Comparison of ENCODE assay signal across 8 cellular contexts in genomic region chr12:93677195-93678064, GRCh38. TPM values are rescaled to one million over a fixed set of nuclear protein-coding genes. Genes with fewer than 3 reads are reported as not detected.
DNase-seq lines count a peak whose midpoint lies in the region; ATAC-seq and TF ChIP-seq lines count a peak whose summit lies in the region.

CRADD (plus strand) TSS chr12:93677375.

- POLR2A ChIA-PET in PC-3 (lab: Charles Lee; ENCODE audit: unreplicated experiment), result interaction anchor here (0.6 kb wide), 1 partner anchor 203 kb away, joined by 3 read pairs; no protein-coding TSS in a partner anchor

- H3K9ac ChIP-seq in PC-3 (ENCODE audit: low read length), result peak within 1 kb of the TSS; percentile 96

- H3K9me3 ChIP-seq in PC-3 (ENCODE audit: low read length), result no peaks in the 10 kb centered on the region

- H4K20me1 ChIP-seq in PC-3 (ENCODE audit: low read length), result no peaks in the 10 kb centered on the region

- TF ChIP-seq EP300 in Ishikawa (IDR thresholded peaks at IDR 0.05; ENCODE audit: borderline replicate concordance), result no peak; the same call in 1 of the 2 replicates

- TF ChIP-seq CTCF in PC-3 (conservative IDR thresholded peaks at IDR 0.05; ENCODE audit: low read depth, low read length) (no peak), epithelial cell of proximal tubule (conservative IDR thresholded peaks at IDR 0.05; ENCODE audit: low read depth, low read length) (no peak)

- CTCF ChIA-PET in PC-3 (lab: Charles Lee), result no interaction called here

- peak within 1 kb of the TSS; percentile 97 for H2AFZ ChIP-seq in PC-3 (ENCODE audit: low read length)

- peak; percentile 89 for ATAC-seq in GM21576 (IDR thresholded peaks at IDR 0.05; ENCODE audit: unreplicated experiment)
- peak; percentile 90 for ATAC-seq in PC-3

- H3K4me3 ChIP-seq in PC-3 (ENCODE audit: low read length), result peak within 1 kb of the TSS; percentile 88
- peak within 1 kb of the TSS; percentile 76 for H3K4me3 ChIP-seq in epithelial cell of proximal tubule (ENCODE audit: low read depth, low read length)

- H3F3A ChIP-seq in PC-3 (ENCODE audit: low read length, unreplicated experiment), result no peaks in the 10 kb centered on the region

- DNase-seq in DMS153 (lab: John Stamatoyannopoulos, UW), result peak; percentile 92
- peak; percentile 95 for DNase-seq in PC-3
- peak; percentile 83 for DNase-seq in activated T-cell treated with anti-CD3 and anti-CD28 coated beads, Interleukin-2, amount 50 U/mL, for 1 hour
- DNase-seq in epithelial cell of proximal tubule (ENCODE audit: low read depth), result peak; percentile 96
- peak; percentile 92 for DNase-seq in mucosa of gallbladder (ENCODE audit: low spot score)
- DNase-seq in stimulated activated CD8-positive, alpha-beta memory T cell treated with anti-CD3 and anti-CD28 coated beads, Interleukin-4, amount 100 ng/mL, for 4 hours (ENCODE audit: low read depth in 2 of 2, low spot score in 1 of 2), result peak; percentile 49 to 71

- peaks cover 5% of the 10 kb centered on the region; the same call in 1 of the 2 replicates for H3K79me2 ChIP-seq in PC-3 (ENCODE audit: low read length)

- peak within 1 kb of the TSS; percentile 94 for H3K27ac ChIP-seq in PC-3 (ENCODE audit: low read length)

- no peaks in the 10 kb centered on the region for H3K36me3 ChIP-seq in PC-3 (ENCODE audit: low read depth, low read length)

- intact Hi-C loops in PC-3 (cut with micrococcal nuclease), result loop anchor here (1.0 to 10.0 kb wide), 4 partner anchors 53 to 425 kb away; no protein-coding TSS in a partner anchor

- TF ChIP-seq RAD21 in Ishikawa (IDR thresholded peaks at IDR 0.05; ENCODE audit: low read depth), result no peak

- peaks cover 15% of the 10 kb centered on the region for H3K4me1 ChIP-seq in PC-3 (ENCODE audit: insufficient read depth, low read length)

- BruUV-seq in PC-3 (replicated peaks; lab: Mats Ljungman, UMichigan), result TSS peak; percentile 91

- H3K9me2 ChIP-seq in PC-3 (replicated peaks; ENCODE audit: low read length), result peaks cover 4% of the 10 kb centered on the region; the same call in 1 of the 2 replicates

- H3K4me2 ChIP-seq in PC-3 (ENCODE audit: low read length), result peak within 1 kb of the TSS; percentile 94

- no peaks in the 10 kb centered on the region for H3K27me3 ChIP-seq in PC-3 (ENCODE audit: low read length)

TF ChIP-seq in Ishikawa, 13 proteins besides CTCF, POLR2A, EP300 and RAD21:
- no peak for TF ChIP-seq NFIC (IDR thresholded peaks at IDR 0.05)
- peak; percentile 59; the same call in 1 of the 2 replicates for TF ChIP-seq CREB1 (IDR thresholded peaks at IDR 0.05; ENCODE audit: low read depth)
- TF ChIP-seq EGR1 (IDR thresholded peaks at IDR 0.05), result peak; percentile 99
- TF ChIP-seq, protein P1, sequence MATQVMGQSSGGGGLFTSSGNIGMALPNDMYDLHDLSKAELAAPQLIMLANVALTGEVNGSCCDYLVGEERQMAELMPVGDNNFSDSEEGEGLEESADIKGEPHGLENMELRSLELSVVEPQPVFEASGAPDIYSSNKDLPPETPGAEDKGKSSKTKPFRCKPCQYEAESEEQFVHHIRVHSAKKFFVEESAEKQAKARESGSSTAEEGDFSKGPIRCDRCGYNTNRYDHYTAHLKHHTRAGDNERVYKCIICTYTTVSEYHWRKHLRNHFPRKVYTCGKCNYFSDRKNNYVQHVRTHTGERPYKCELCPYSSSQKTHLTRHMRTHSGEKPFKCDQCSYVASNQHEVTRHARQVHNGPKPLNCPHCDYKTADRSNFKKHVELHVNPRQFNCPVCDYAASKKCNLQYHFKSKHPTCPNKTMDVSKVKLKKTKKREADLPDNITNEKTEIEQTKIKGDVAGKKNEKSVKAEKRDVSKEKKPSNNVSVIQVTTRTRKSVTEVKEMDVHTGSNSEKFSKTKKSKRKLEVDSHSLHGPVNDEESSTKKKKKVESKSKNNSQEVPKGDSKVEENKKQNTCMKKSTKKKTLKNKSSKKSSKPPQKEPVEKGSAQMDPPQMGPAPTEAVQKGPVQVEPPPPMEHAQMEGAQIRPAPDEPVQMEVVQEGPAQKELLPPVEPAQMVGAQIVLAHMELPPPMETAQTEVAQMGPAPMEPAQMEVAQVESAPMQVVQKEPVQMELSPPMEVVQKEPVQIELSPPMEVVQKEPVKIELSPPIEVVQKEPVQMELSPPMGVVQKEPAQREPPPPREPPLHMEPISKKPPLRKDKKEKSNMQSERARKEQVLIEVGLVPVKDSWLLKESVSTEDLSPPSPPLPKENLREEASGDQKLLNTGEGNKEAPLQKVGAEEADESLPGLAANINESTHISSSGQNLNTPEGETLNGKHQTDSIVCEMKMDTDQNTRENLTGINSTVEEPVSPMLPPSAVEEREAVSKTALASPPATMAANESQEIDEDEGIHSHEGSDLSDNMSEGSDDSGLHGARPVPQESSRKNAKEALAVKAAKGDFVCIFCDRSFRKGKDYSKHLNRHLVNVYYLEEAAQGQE (IDR thresholded peaks at IDR 0.05; ENCODE audit: low read depth), result no peak
- peak; percentile 84 for TF ChIP-seq TAF1 (IDR thresholded peaks at IDR 0.05; ENCODE audit: low read depth)
- 0 out of 2 replicates have a peak, but pooled peaks have one; percentile 14 for TF ChIP-seq TCF12 (IDR thresholded peaks at IDR 0.05; ENCODE audit: low read depth)
- no peak for TF ChIP-seq TEAD4 (IDR thresholded peaks at IDR 0.05)
- no peak for TF ChIP-seq FOXM1 (IDR thresholded peaks at IDR 0.05; ENCODE audit: borderline replicate concordance, low read depth)
- TF ChIP-seq YY1 (IDR thresholded peaks at IDR 0.05; ENCODE audit: low read depth), result peak; percentile 100
- TF ChIP-seq, protein P2, sequence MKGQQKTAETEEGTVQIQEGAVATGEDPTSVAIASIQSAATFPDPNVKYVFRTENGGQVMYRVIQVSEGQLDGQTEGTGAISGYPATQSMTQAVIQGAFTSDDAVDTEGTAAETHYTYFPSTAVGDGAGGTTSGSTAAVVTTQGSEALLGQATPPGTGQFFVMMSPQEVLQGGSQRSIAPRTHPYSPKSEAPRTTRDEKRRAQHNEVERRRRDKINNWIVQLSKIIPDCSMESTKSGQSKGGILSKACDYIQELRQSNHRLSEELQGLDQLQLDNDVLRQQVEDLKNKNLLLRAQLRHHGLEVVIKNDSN (IDR thresholded peaks at IDR 0.05), result no peak
- TF ChIP-seq ZBTB7A (IDR thresholded peaks at IDR 0.05; ENCODE audit: low read depth), result no peak
- TF ChIP-seq, protein P3, sequence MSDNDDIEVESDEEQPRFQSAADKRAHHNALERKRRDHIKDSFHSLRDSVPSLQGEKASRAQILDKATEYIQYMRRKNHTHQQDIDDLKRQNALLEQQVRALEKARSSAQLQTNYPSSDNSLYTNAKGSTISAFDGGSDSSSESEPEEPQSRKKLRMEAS (IDR thresholded peaks at IDR 0.05), result 0 out of 2 replicates have a peak, but pooled peaks have one; percentile 37
- TF ChIP-seq CEBPB (IDR thresholded peaks at IDR 0.05), result no peak; the same call in 1 of the 2 replicates
TF ChIP-seq in Ishikawa: peak in this region for 6.

RNA-seq across cellular contexts. Expression of gene CRADD, which starts in this region (rescaled TPM):
- total RNA-seq in PC-3 (2014; rRNA removed) (11.4 and 12.5 TPM in 2 replicates), epithelial cell of proximal tubule (10.3 and 13.5 TPM in 2 replicates), mucosa of gallbladder (22.7 TPM)

Comparison
In these comparisons a context has a peak if more than half of its experiments do, and no peak if none do; other contexts are left out.
1. Peak in every context shown above with its lines: DNase-seq, ATAC-seq, H3K4me3 ChIP-seq and H3K27ac ChIP-seq.